Comparison of ENCODE assay signal across 18 cellular contexts in the genomic region with DNA sequence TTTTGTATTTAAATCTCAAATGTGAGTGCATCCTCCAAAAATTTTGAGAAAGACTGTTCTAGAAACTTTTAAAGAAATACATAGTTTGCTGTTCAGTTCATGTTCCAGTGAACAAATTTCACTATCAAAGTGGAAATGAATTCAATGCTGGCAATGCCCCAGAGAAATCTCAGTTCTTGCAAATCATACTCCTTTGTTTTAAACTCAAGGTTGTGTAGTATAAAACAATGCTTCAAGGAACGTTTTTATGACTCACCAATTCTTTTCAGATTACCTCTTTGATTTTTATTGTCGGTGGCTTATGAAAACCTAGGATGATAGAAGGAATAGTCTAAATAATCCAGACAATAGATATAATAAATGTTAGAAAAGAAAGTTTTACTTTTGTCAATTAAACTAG. TPM values are rescaled to one million over a fixed set of nuclear protein-coding genes. Genes with fewer than 3 reads are reported as not detected.
DNase-seq lines count a peak whose midpoint lies in the region; ATAC-seq, FAIRE-seq and TF ChIP-seq lines count a peak whose summit lies in the region.
"Had no signal": no experiment of that assay in that cellular context is flagged by ENCODE, and none has a peak within 500 bp of the region (broad histone marks: within the 10 kb centered on the region; RNA-seq: fewer than 3 reads in every experiment).

No MANE protein-coding gene starts in this region.

- H3F3A ChIP-seq in GM23248 (ENCODE audit: insufficient read depth) = peaks cover 7% of the 10 kb centered on the region; the same call in 1 of the 2 replicates

- POLR2A ChIA-PET in endothelial cell of umbilical vein (lab: Charles Lee) = no interaction called here
- POLR2A ChIA-PET in activated CD4-positive, alpha-beta memory T cell treated with anti-CD3 and anti-CD28 coated beads, Interleukin-2, amount 10 ng/mL, durations not matched to agents 7 days and 5 days (lab: Charles Lee) = no interaction called here

- WGBS in GM23248 (ENCODE audit: low coverage in 1 of 2, low lambda C conversion rate in 2 of 2, missing lambda C conversion rate in 2 of 2), 2 experiments = 61 to 69% methylated on average over 2 of the region's 2 CpGs

- H3K9me3 Mint-ChIP-seq in activated CD4-positive, alpha-beta memory T cell treated with anti-CD3 and anti-CD28 coated beads, Interleukin-2, amount 10 ng/mL, durations not matched to agents 7 days and 5 days = peaks cover 3% of the 10 kb centered on the region

- no peak overlapping the region for H2AFZ ChIP-seq in GM23248
- no peak overlapping the region for H2AFZ ChIP-seq in endothelial cell of umbilical vein (ENCODE audit: low read depth, low read length)
- H2AFZ ChIP-seq: PC-9 had no signal

- H3K36me3 Mint-ChIP-seq in activated CD4-positive, alpha-beta memory T cell treated with anti-CD3 and anti-CD28 coated beads, Interleukin-2, amount 10 ng/mL, durations not matched to agents 7 days and 5 days (ENCODE audit: low read depth) = no peaks in the 10 kb centered on the region

- H3K79me2 ChIP-seq in GM23248 (ENCODE audit: insufficient read depth) (no peaks in the 10 kb centered on the region), endothelial cell of umbilical vein (ENCODE audit: control insufficient read depth, insufficient read depth, low read length) (peaks cover 9% of the 10 kb centered on the region)

- H3K4me1 Mint-ChIP-seq in activated CD4-positive, alpha-beta memory T cell treated with anti-CD3 and anti-CD28 coated beads, Interleukin-2, amount 10 ng/mL, durations not matched to agents 7 days and 5 days = no peaks in the 10 kb centered on the region

- H3K4me2 ChIP-seq in GM23248 (ENCODE audit: unreplicated experiment) = no peak overlapping the region
- peak overlapping the region; percentile 76 for H3K4me2 ChIP-seq in endothelial cell of umbilical vein (ENCODE audit: insufficient read depth, low read length)
- H3K4me2 ChIP-seq: PC-9 had no signal

- CTCF ChIA-PET in endothelial cell of umbilical vein (lab: Charles Lee) = interaction anchor here (0.8 to 5.4 kb wide), 5 partner anchors 13 to 62 kb away, joined by 3 to 29 read pairs (median 4); no protein-coding TSS in a partner anchor
- CTCF ChIA-PET in activated CD4-positive, alpha-beta memory T cell treated with anti-CD3 and anti-CD28 coated beads, Interleukin-2, amount 10 ng/mL, durations not matched to agents 7 days and 5 days (lab: Charles Lee) = no interaction called here

- peak; percentile 66 for FAIRE-seq in endothelial cell of umbilical vein (lab: Jason Lieb, UNC)

- H3K9ac ChIP-seq in GM23248 (no peak overlapping the region), endothelial cell of umbilical vein (replicated peaks; ENCODE audit: extremely low read depth, insufficient read depth, low read length) (peak overlapping the region; percentile 57)

- H3K9me3 ChIP-seq in GM23248 (ENCODE audit: low read depth) = no peaks in the 10 kb centered on the region
- no peaks in the 10 kb centered on the region for H3K9me3 ChIP-seq in endothelial cell of umbilical vein (replicated peaks; ENCODE audit: control insufficient read depth, insufficient read depth, low read length)
- no peaks in the 10 kb centered on the region for H3K9me3 ChIP-seq in neutrophil

- H3K27me3 Mint-ChIP-seq in activated CD4-positive, alpha-beta memory T cell treated with anti-CD3 and anti-CD28 coated beads, Interleukin-2, amount 10 ng/mL, durations not matched to agents 7 days and 5 days = peaks cover 10% of the 10 kb centered on the region

- no peaks in the 10 kb centered on the region; the same call in 1 of the 2 replicates for H3K36me3 ChIP-seq in GM23248 (ENCODE audit: low read depth)
- H3K36me3 ChIP-seq in endothelial cell of umbilical vein (ENCODE audit: control insufficient read depth in 2 of 2, extremely low read depth in 1 of 2, insufficient read depth in 2 of 2, low read length in 2 of 2) = peaks cover 5 to 17% of the 10 kb centered on the region in 2 experiments
- H3K36me3 ChIP-seq in neutrophil = peaks cover 53% of the 10 kb centered on the region

- peaks cover 2% of the 10 kb centered on the region for H3K9me1 ChIP-seq in endothelial cell of umbilical vein (replicated peaks; ENCODE audit: control insufficient read depth, extremely low read depth, insufficient read depth, low read length)

- peak; percentile 26 for DNase-seq in GM23248
- peak; percentile 87 for DNase-seq in endothelial cell of umbilical vein (ENCODE audit: low read depth, low spot score)
- DNase-seq in AG08396 (ENCODE audit: low spot score) = no peak
- DNase-seq in activated CD4-positive, alpha-beta memory T cell treated with anti-CD3 and anti-CD28 coated beads, Interleukin-2, amount 10 ng/mL, durations not matched to agents 7 days and 5 days = no peak
- no peak for DNase-seq in NCI-H1092 (lab: John Stamatoyannopoulos, UW)
- DNase-seq: DMS153, HCEC 1CT, NCI-H1436 treated with DMSO at 0.1 percent for 48 hours, NCI-H2081, NCI-H510A treated with DMSO at 0.1 percent for 48 hours, PC-9 had no signal

- H3K27me3 ChIP-seq in GM23248 (replicated peaks; ENCODE audit: insufficient read depth) (no peaks in the 10 kb centered on the region), endothelial cell of umbilical vein (ENCODE audit: control insufficient read depth in 2 of 2, insufficient read depth in 2 of 2, low read length in 2 of 2) (no peaks in the 10 kb centered on the region), neutrophil (no peaks in the 10 kb centered on the region)

- no peak overlapping the region for H3K4me3 Mint-ChIP-seq in activated CD4-positive, alpha-beta memory T cell treated with anti-CD3 and anti-CD28 coated beads, Interleukin-2, amount 10 ng/mL, durations not matched to agents 7 days and 5 days

- no peak for TF ChIP-seq CTCF in endothelial cell of umbilical vein (IDR thresholded peaks at IDR 0.05; ENCODE audit: extremely low read depth in 1 of 2, insufficient read depth in 1 of 2, low read depth in 1 of 2, low read length in 2 of 2)
- no peak for TF ChIP-seq CTCF in neutrophil (IDR thresholded peaks at IDR 0.05)

- dilution Hi-C loops in endothelial cell of umbilical vein (cut with MboI; ENCODE audit: extremely low pct_ligation_motif_present, low sequenced_read_pairs) = no loop called here

- TF ChIP-seq POLR2A in endothelial cell of umbilical vein (IDR thresholded peaks at IDR 0.05; ENCODE audit: low read depth, low read length) = no peak

- H3K27ac ChIP-seq in GM23248 (no peak overlapping the region), endothelial cell of umbilical vein (ENCODE audit: insufficient read depth, low read depth, low read length) (peak overlapping the region; percentile 85), neutrophil (peak overlapping the region; percentile 8)
- H3K27ac ChIP-seq: C4-2B, PC-9, SK-N-MC had no signal

- H3K27ac Mint-ChIP-seq in activated CD4-positive, alpha-beta memory T cell treated with anti-CD3 and anti-CD28 coated beads, Interleukin-2, amount 10 ng/mL, durations not matched to agents 7 days and 5 days = no peak overlapping the region

- in situ Hi-C loops in GM23248 (cut with MboI) = no loop called here

- H3K4me1 ChIP-seq in GM23248 (ENCODE audit: insufficient read depth) (no peaks in the 10 kb centered on the region), endothelial cell of umbilical vein (ENCODE audit: control insufficient read depth, extremely low read depth, insufficient read depth, low read length) (peaks cover 38% of the 10 kb centered on the region), neutrophil (ENCODE audit: control insufficient read depth in 1 of 2, insufficient read depth in 1 of 2, low read depth in 1 of 2, low read length in 1 of 2) (peaks cover 13 to 15% of the 10 kb centered on the region in 2 experiments)

- BruUV-seq in endothelial cell of umbilical vein (replicated peaks; lab: Mats Ljungman, UMichigan) = no TSS peak

- intact Hi-C loops in endothelial cell of umbilical vein (cut with micrococcal nuclease) = loop anchor here (1.0 to 2.0 kb wide), 3 partner anchors 16 to 26 kb away; no protein-coding TSS in a partner anchor

- H4K20me1 ChIP-seq in GM23248 (ENCODE audit: insufficient read depth) (no peaks in the 10 kb centered on the region), endothelial cell of umbilical vein (replicated peaks; ENCODE audit: control insufficient read depth, extremely low read depth, insufficient read depth, low read length) (no peaks in the 10 kb centered on the region)

- no peaks in the 10 kb centered on the region for H3K9me2 ChIP-seq in GM23248 (ENCODE audit: insufficient read depth)

- H3K4me3 ChIP-seq in GM23248 (no peak overlapping the region), endothelial cell of umbilical vein (replicated peaks in 1 of 3; ENCODE audit: insufficient read depth in 1 of 3, low read depth in 1 of 3, low read length in 3 of 3) (peak overlapping the region in 1 of 3 experiments; percentile 17), neutrophil (ENCODE audit: low read depth in 1 of 2, low read length in 1 of 2) (no peak overlapping the region)
- H3K4me3 ChIP-seq: PC-9, SK-N-MC had no signal

- ATAC-seq in SK-N-SH treated with all-trans-retinoic acid at 6 μM for 48 hours (peak; percentile 43; the same call in 2 of the 3 replicates), GM21447 (IDR thresholded peaks at IDR 0.05; ENCODE audit: unreplicated experiment) (no peak)
- ATAC-seq: Right ventricle myocardium inferior had no signal

RNA-seq across cellular contexts. Expression of a gene that starts 17.6 kb away (rescaled TPM):
- 12.4 and 27.4 TPM in 2 replicates for total RNA-seq in GM23248 (2014; rRNA removed; shearing (Covaris generic))
- polyA plus RNA-seq in GM23248 (2016; fragmentation: Nextera tagmentation; extraction: Ambion mirVana) = 11.4 and 11.7 TPM in 2 replicates
- 72.9 and 79.1 TPM in 2 replicates for total RNA-seq in endothelial cell of umbilical vein
- 53.2 and 64.5 TPM in 2 replicates for polyA plus RNA-seq in endothelial cell of umbilical vein
- polyA plus RNA-seq in endothelial cell of umbilical vein (2011; cell fraction: cytosol; rRNA removed) = 42.0 and 42.3 TPM in 2 replicates
- 145 and 154 TPM in 2 replicates for polyA plus RNA-seq in endothelial cell of umbilical vein (2011; cell fraction: nucleus; rRNA removed)
- 55.1 and 64.7 TPM in 2 replicates for polyA plus RNA-seq in endothelial cell of umbilical vein (2012)
- polyA minus RNA-seq in endothelial cell of umbilical vein = 141 and 155 TPM in 2 replicates
- polyA minus RNA-seq in endothelial cell of umbilical vein (2011; cell fraction: cytosol; rRNA and poly(A)+ RNA removed) = 2.2 TPM
- polyA minus RNA-seq in endothelial cell of umbilical vein (2011; cell fraction: nucleus; rRNA and poly(A)+ RNA removed) = 161 and 183 TPM in 2 replicates
- 1 to 10 TPM; 1.3 to 1.6 TPM for total RNA-seq in activated CD4-positive, alpha-beta memory T cell treated with anti-CD3 and anti-CD28 coated beads, Interleukin-2, amount 10 ng/mL, durations not matched to agents 7 days and 5 days

RNA-seq across cellular contexts. Expression of a gene that starts 40.0 kb away (rescaled TPM):
- total RNA-seq in GM23248 (2014; rRNA removed; shearing (Covaris generic)) = not detected in 2 replicates
- polyA plus RNA-seq in GM23248 (2016; fragmentation: Nextera tagmentation; extraction: Ambion mirVana) (0.19 TPM in 1 of 2 replicates, not detected in the other), endothelial cell of umbilical vein (1.4 TPM in 2 replicates)
- 3.2 and 3.5 TPM in 2 replicates for total RNA-seq in endothelial cell of umbilical vein
- 0.58 and 0.63 TPM in 2 replicates for polyA plus RNA-seq in endothelial cell of umbilical vein (2011; cell fraction: cytosol; rRNA removed)
- polyA plus RNA-seq in endothelial cell of umbilical vein (2011; cell fraction: nucleus; rRNA removed) = 14.1 and 15.5 TPM in 2 replicates
- polyA plus RNA-seq in endothelial cell of umbilical vein (2012) = 0.56 and 0.82 TPM in 2 replicates
- polyA minus RNA-seq in endothelial cell of umbilical vein = 8.1 and 14.5 TPM in 2 replicates
- not detected for polyA minus RNA-seq in endothelial cell of umbilical vein (2011; cell fraction: cytosol; rRNA and poly(A)+ RNA removed)
- 37.9 and 41.9 TPM in 2 replicates for polyA minus RNA-seq in endothelial cell of umbilical vein (2011; cell fraction: nucleus; rRNA and poly(A)+ RNA removed)
- not detected for total RNA-seq in activated CD4-positive, alpha-beta memory T cell treated with anti-CD3 and anti-CD28 coated beads, Interleukin-2, amount 10 ng/mL, durations not matched to agents 7 days and 5 days
- total RNA-seq: A673, Right ventricle myocardium inferior had no signal

RNA-seq across cellular contexts. Expression of a gene that starts 47.5 kb away (rescaled TPM):
- total RNA-seq in GM23248 (2014; rRNA removed; shearing (Covaris generic)) = 1,212 and 1,299 TPM in 2 replicates
- 1,457 and 1,484 TPM in 2 replicates for polyA plus RNA-seq in GM23248 (2016; fragmentation: Nextera tagmentation; extraction: Ambion mirVana)
- total RNA-seq in endothelial cell of umbilical vein = 768 and 771 TPM in 2 replicates
- 1,508 and 1,752 TPM in 2 replicates for polyA plus RNA-seq in endothelial cell of umbilical vein
- polyA plus RNA-seq in endothelial cell of umbilical vein (2011; cell fraction: cytosol; rRNA removed) = 1,169 and 1,214 TPM in 2 replicates
- polyA plus RNA-seq in endothelial cell of umbilical vein (2011; cell fraction: nucleus; rRNA removed) = 586 and 676 TPM in 2 replicates
- 770 and 1,141 TPM in 2 replicates for polyA plus RNA-seq in endothelial cell of umbilical vein (2012)
- 2,105 and 2,998 TPM in 2 replicates for polyA minus RNA-seq in endothelial cell of umbilical vein
- not detected for polyA minus RNA-seq in endothelial cell of umbilical vein (2011; cell fraction: cytosol; rRNA and poly(A)+ RNA removed)
- polyA minus RNA-seq in endothelial cell of umbilical vein (2011; cell fraction: nucleus; rRNA and poly(A)+ RNA removed) = 363 and 414 TPM in 2 replicates
- total RNA-seq in activated CD4-positive, alpha-beta memory T cell treated with anti-CD3 and anti-CD28 coated beads, Interleukin-2, amount 10 ng/mL, durations not matched to agents 7 days and 5 days = under 1 TPM; 0.20 to 0.30 TPM

Comparison
In these comparisons a context has a peak if more than half of its experiments do, and no peak if none do; other contexts are left out.
1. DNase-seq: peak in GM23248 (single experiment) and endothelial cell of umbilical vein (single experiment); none in AG08396 (single experiment), activated CD4-positive, alpha-beta memory T cell treated with anti-CD3 and anti-CD28 coated beads, Interleukin-2, amount 10 ng/mL, durations not matched to agents 7 days and 5 days (single experiment) and NCI-H1092 (single experiment).
2. RNA of a gene that starts 47.5 kb away (total RNA-seq): 1,212 to 1,299 TPM in GM23248 and 768 to 771 TPM in endothelial cell of umbilical vein; 0.20 to 0.30 TPM in activated CD4-positive, alpha-beta memory T cell treated with anti-CD3 and anti-CD28 coated beads, Interleukin-2, amount 10 ng/mL, durations not matched to agents 7 days and 5 days; every median in the first group is over 100 times any median in the second.